In the genomic region with DNA sequence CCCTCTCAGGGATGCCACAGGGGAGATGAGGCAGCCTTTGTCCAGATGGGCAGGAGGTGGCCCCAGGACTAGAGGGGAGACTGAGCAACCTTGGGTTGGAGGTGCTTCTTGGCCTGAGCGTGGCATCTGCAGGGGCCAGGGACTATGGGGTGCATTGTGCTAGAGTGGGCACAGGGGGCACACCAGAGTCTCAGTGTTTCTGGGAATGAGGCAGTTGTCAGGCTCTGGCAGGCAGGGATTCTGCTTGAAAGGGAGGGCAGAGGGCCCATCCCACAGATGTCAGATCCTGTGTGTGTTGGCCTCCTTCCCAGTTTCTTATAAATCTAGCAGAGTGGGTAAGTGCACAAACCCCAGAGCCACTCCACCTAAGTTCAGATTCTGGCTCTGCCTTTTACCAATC, we compare ENCODE assay signal across 9 cellular contexts. TPM values are rescaled to one million over a fixed set of nuclear protein-coding genes. Genes with fewer than 3 reads are reported as not detected.
DNase-seq lines count a peak whose midpoint lies in the region; ATAC-seq and TF ChIP-seq lines count a peak whose summit lies in the region.
"Had no signal": no experiment of that assay in that cellular context is flagged by ENCODE, and none has a peak within 500 bp of the region (broad histone marks: within the 10 kb centered on the region; RNA-seq: fewer than 3 reads in every experiment).

No MANE protein-coding gene starts in this region.

- no peaks in the 10 kb centered on the region for H3K9me3 Mint-ChIP-seq in activated T-cell treated with anti-CD3 and anti-CD28 coated beads, Interleukin-2, amount 50 U/mL, for 4 hours

- no peaks in the 10 kb centered on the region for H4K20me1 ChIP-seq in HCT116 (ENCODE audit: insufficient read depth)

- H3K9me2 ChIP-seq in HCT116 (ENCODE audit: insufficient read depth), result no peaks in the 10 kb centered on the region

- DNase-seq in AG08396 (ENCODE audit: low spot score) (peak; percentile 68), HCT116 (ENCODE audit: low read depth, low spot score) (no peak), adipocyte (ENCODE audit: low read depth) (peak; percentile 68), iris pigment epithelial cell (ENCODE audit: low read depth) (peak; percentile 62)
- DNase-seq in activated T-cell treated with anti-CD3 and anti-CD28 coated beads, Interleukin-2, amount 50 U/mL, for 4 hours, result no peak

- POLR2A ChIA-PET in HCT116 (lab: Charles Lee), result no interaction called here

- H3K4me1 Mint-ChIP-seq in activated T-cell treated with anti-CD3 and anti-CD28 coated beads, Interleukin-2, amount 50 U/mL, for 4 hours (ENCODE audit: low read depth), result peaks cover 2% of the 10 kb centered on the region

- TF ChIP-seq CTCF in HCT116 (IDR thresholded peaks at IDR 0.05 in 2 of 3, conservative IDR thresholded peaks at IDR 0.05 in 1 of 3; ENCODE audit: borderline replicate concordance in 1 of 3, insufficient read depth in 1 of 3, low read depth in 2 of 3, low read length in 2 of 3), result peak in 2 of 3 experiments; percentile 17 to 37; a peak in 2 of 6 replicates

- no peak overlapping the region for H2AFZ ChIP-seq in HCT116 (ENCODE audit: low read depth, low read length, poor library complexity, severe bottlenecking)

- H3K36me3 ChIP-seq in HCT116 (ENCODE audit: control insufficient read depth in 1 of 2, insufficient read depth in 2 of 2, low read length in 2 of 2) (no peaks in the 10 kb centered on the region), adipocyte (ENCODE audit: control insufficient read depth, insufficient read depth, low read length, severe bottlenecking) (no peaks in the 10 kb centered on the region)

- RAD21 ChIA-PET in HCT116 (lab: Charles Lee; ENCODE audit: low non-redundant PET in 1 of 2, low total read pairs in 2 of 2, uncharacterized antibody in 2 of 2, unreplicated experiment in 2 of 2), result no interaction called here

- H3K27ac ChIP-seq in HCT116 (ENCODE audit: low read depth, low read length), result no peak overlapping the region
- H3K27ac ChIP-seq: SK-N-MC had no signal

- BruUV-seq in HCT116 (replicated peaks; lab: Mats Ljungman, UMichigan), result no TSS peak

- no peak for TF ChIP-seq RAD21 in HCT116 (IDR thresholded peaks at IDR 0.05; ENCODE audit: low read depth)

- H3K27me3 ChIP-seq in HCT116 (ENCODE audit: insufficient read depth, low read length) (peaks cover under 1% of the 10 kb centered on the region; the same call in 1 of the 2 replicates), adipocyte (replicated peaks; ENCODE audit: control insufficient read depth, insufficient read depth, low read length) (peaks cover 72% of the 10 kb centered on the region)

- H3K9me3 ChIP-seq in HCT116 (ENCODE audit: control insufficient read depth in 1 of 2, insufficient read depth in 1 of 2, low read depth in 1 of 2, low read length in 2 of 2) (no peaks in the 10 kb centered on the region), adipocyte (ENCODE audit: control insufficient read depth, low read length) (no peaks in the 10 kb centered on the region)

- H3K27me3 Mint-ChIP-seq in activated T-cell treated with anti-CD3 and anti-CD28 coated beads, Interleukin-2, amount 50 U/mL, for 4 hours (ENCODE audit: low read depth), result peaks cover 11% of the 10 kb centered on the region

- ATAC-seq in HCT116 (peak; percentile 79), HG02798 (IDR thresholded peaks at IDR 0.05; ENCODE audit: poor library complexity, unreplicated experiment) (no peak), GM21576 (IDR thresholded peaks at IDR 0.05; ENCODE audit: unreplicated experiment) (no peak), GM18498 (IDR thresholded peaks at IDR 0.05; ENCODE audit: unreplicated experiment) (no peak)
- ATAC-seq in activated T-cell treated with anti-CD3 and anti-CD28 coated beads, Interleukin-2, amount 50 U/mL, for 4 hours, result no peak

- H3K4me1 ChIP-seq in HCT116 (ENCODE audit: control insufficient read depth in 1 of 2, insufficient read depth in 2 of 2, low read length in 2 of 2) (peaks cover 3 to 6% of the 10 kb centered on the region in 2 experiments; a peak in 3 of 4 replicates), adipocyte (ENCODE audit: control insufficient read depth, insufficient read depth, low read length) (no peaks in the 10 kb centered on the region)

- TF ChIP-seq POLR2A in HCT116 (IDR thresholded peaks at IDR 0.05; ENCODE audit: borderline replicate concordance, extremely low read depth, insufficient read depth, insufficient read length), result no peak

- H3K4me3 Mint-ChIP-seq in activated T-cell treated with anti-CD3 and anti-CD28 coated beads, Interleukin-2, amount 50 U/mL, for 4 hours, result no peak overlapping the region

- H3K9ac ChIP-seq in HCT116 (ENCODE audit: low read length) (no peak overlapping the region), adipocyte (ENCODE audit: low read length) (no peak overlapping the region)

- CTCF ChIA-PET in HCT116 (lab: Charles Lee), result no interaction called here

- H3K4me2 ChIP-seq in HCT116 (ENCODE audit: low read length), result no peak overlapping the region

- no peaks in the 10 kb centered on the region for H3K79me2 ChIP-seq in HCT116 (ENCODE audit: insufficient read depth, low read length)

- H3K4me3 ChIP-seq in HCT116 (replicated peaks in 1 of 2; ENCODE audit: low read depth in 1 of 2, low read length in 2 of 2), result no peak overlapping the region
- H3K4me3 ChIP-seq in adipocyte (ENCODE audit: low read length), result no peak overlapping the region
- H3K4me3 ChIP-seq: SK-N-MC had no signal

- H3K36me3 Mint-ChIP-seq in activated T-cell treated with anti-CD3 and anti-CD28 coated beads, Interleukin-2, amount 50 U/mL, for 4 hours (ENCODE audit: insufficient read depth), result no peaks in the 10 kb centered on the region

- intact Hi-C loops in HCT116 (cut with micrococcal nuclease), result no loop called here

TF ChIP-seq in HCT116, 20 proteins besides CTCF, POLR2A, EP300 and RAD21:
- TF ChIP-seq, protein P1, sequence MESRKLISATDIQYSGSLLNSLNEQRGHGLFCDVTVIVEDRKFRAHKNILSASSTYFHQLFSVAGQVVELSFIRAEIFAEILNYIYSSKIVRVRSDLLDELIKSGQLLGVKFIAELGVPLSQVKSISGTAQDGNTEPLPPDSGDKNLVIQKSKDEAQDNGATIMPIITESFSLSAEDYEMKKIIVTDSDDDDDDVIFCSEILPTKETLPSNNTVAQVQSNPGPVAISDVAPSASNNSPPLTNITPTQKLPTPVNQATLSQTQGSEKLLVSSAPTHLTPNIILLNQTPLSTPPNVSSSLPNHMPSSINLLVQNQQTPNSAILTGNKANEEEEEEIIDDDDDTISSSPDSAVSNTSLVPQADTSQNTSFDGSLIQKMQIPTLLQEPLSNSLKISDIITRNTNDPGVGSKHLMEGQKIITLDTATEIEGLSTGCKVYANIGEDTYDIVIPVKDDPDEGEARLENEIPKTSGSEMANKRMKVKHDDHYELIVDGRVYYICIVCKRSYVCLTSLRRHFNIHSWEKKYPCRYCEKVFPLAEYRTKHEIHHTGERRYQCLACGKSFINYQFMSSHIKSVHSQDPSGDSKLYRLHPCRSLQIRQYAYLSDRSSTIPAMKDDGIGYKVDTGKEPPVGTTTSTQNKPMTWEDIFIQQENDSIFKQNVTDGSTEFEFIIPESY (IDR thresholded peaks at IDR 0.05; ENCODE audit: extremely low read depth, insufficient replicate concordance, low read length), result no peak
- TF ChIP-seq POLR2AphosphoS5 (IDR thresholded peaks at IDR 0.05; ENCODE audit: low read depth, low read length) (no peak), ZNF274 (IDR thresholded peaks at IDR 0.05; ENCODE audit: low read depth, low read length) (no peak), ZFX (IDR thresholded peaks at IDR 0.05) (no peak), SIN3A (IDR thresholded peaks at IDR 0.05; ENCODE audit: low read depth) (no peak), SRF (IDR thresholded peaks at IDR 0.05; ENCODE audit: low read depth) (no peak), EZH2phosphoT487 (IDR thresholded peaks at IDR 0.05; ENCODE audit: borderline replicate concordance) (no peak), JUND (IDR thresholded peaks at IDR 0.05) (no peak), CBX3 (IDR thresholded peaks at IDR 0.05; ENCODE audit: low read depth) (no peak), TCF7L2 (IDR thresholded peaks at IDR 0.05; ENCODE audit: borderline replicate concordance, extremely low read depth, insufficient read depth, insufficient read length) (no peak), EZH2 (IDR thresholded peaks at IDR 0.05) (no peak), CEBPB (IDR thresholded peaks at IDR 0.05; ENCODE audit: low read depth) (no peak), SP1 (IDR thresholded peaks at IDR 0.05; ENCODE audit: low read depth) (no peak), EGR1 (IDR thresholded peaks at IDR 0.05; ENCODE audit: low read depth) (no peak), FOSL1 (IDR thresholded peaks at IDR 0.05; ENCODE audit: low read depth) (no peak)
- TF ChIP-seq, protein P2, sequence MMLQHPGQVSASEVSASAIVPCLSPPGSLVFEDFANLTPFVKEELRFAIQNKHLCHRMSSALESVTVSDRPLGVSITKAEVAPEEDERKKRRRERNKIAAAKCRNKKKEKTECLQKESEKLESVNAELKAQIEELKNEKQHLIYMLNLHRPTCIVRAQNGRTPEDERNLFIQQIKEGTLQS (IDR thresholded peaks at IDR 0.05), result no peak
- TF ChIP-seq, protein P3, sequence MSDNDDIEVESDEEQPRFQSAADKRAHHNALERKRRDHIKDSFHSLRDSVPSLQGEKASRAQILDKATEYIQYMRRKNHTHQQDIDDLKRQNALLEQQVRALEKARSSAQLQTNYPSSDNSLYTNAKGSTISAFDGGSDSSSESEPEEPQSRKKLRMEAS (IDR thresholded peaks at IDR 0.05), result no peak

RNA-seq across cellular contexts. Expression of a gene that starts 13.7 kb away (rescaled TPM):
- total RNA-seq in HCT116 (2021; ENCODE audit: unreplicated experiment), result 0.20 TPM
- 0.48 and 1.2 TPM in 2 replicates for polyA plus RNA-seq in HCT116 (2012)
- under 1 TPM in 2 of 3 donors, not detected in 1; 0.08 to 0.21 TPM for total RNA-seq in activated T-cell treated with anti-CD3 and anti-CD28 coated beads, Interleukin-2, amount 50 U/mL, for 4 hours

RNA-seq across cellular contexts. Expression of a gene that starts 46.9 kb away (rescaled TPM):
- total RNA-seq in HCT116 (2021; ENCODE audit: unreplicated experiment), result 0.76 TPM
- polyA plus RNA-seq in HCT116 (2012), result 0.12 and 0.25 TPM in 2 replicates
- total RNA-seq in activated T-cell treated with anti-CD3 and anti-CD28 coated beads, Interleukin-2, amount 50 U/mL, for 4 hours, result 100 to 1,000 TPM; 304 to 352 (median 331) TPM

Comparison
In these comparisons a context has a peak if more than half of its experiments do, and no peak if none do; other contexts are left out.
1. DNase-seq: peak in AG08396 (single experiment), adipocyte (single experiment) and iris pigment epithelial cell (single experiment); none in HCT116 (single experiment) and activated T-cell treated with anti-CD3 and anti-CD28 coated beads, Interleukin-2, amount 50 U/mL, for 4 hours (single experiment).
2. RNA of a gene that starts 46.9 kb away (total RNA-seq): 304 to 352 TPM in activated T-cell treated with anti-CD3 and anti-CD28 coated beads, Interleukin-2, amount 50 U/mL, for 4 hours; 0.76 TPM in HCT116 (single experiment); every median in the first group is over 100 times any median in the second.